ENCODE assay signal across 8 cellular contexts in genomic region chr16:46688657-46689491, GRCh38. TPM values are rescaled to one million over a fixed set of nuclear protein-coding genes. Genes with fewer than 3 reads are reported as not detected.
DNase-seq lines count a peak whose midpoint lies in the region; ATAC-seq and TF ChIP-seq lines count a peak whose summit lies in the region.

Gene VPS35, minus strand, starts transcription at chr16:46689178. Its CDS starts 45 bp downstream, at chr16:46689133.

- no peaks in the 10 kb centered on the region for H3K27me3 ChIP-seq in GM23248 (replicated peaks; ENCODE audit: insufficient read depth)
- no peaks in the 10 kb centered on the region for H3K27me3 ChIP-seq in fibroblast of lung (ENCODE audit: control insufficient read depth, insufficient read depth, low read length)

- TF ChIP-seq CTCF in fibroblast of lung (conservative IDR thresholded peaks at IDR 0.05 in 1 of 2, IDR thresholded peaks at IDR 0.05 in 1 of 2; ENCODE audit: low read depth in 1 of 2, low read length in 2 of 2), result no peak

- peak within 1 kb of the TSS; percentile 92 for H3K4me2 ChIP-seq in GM23248 (ENCODE audit: unreplicated experiment)
- H3K4me2 ChIP-seq in fibroblast of lung (ENCODE audit: extremely low read depth, insufficient read depth, low read length), result peak within 1 kb of the TSS; percentile 98

- H3K36me3 Mint-ChIP-seq in activated T-helper 1 cell treated with anti-CD3 and anti-CD28 coated beads, Interleukin-12 subunit alpha, Interleukin-12 subunit beta, Interleukin-2, Interleukin-4 antibody, amounts not matched to agents 30 ng/mL and 10 ng/mL and 1 ng/mL, durations not matched to agents 14 hours and 24 hours and 36 hours (ENCODE audit: low read depth), result peaks cover 9% of the 10 kb centered on the region
- H3K36me3 Mint-ChIP-seq in naive thymus-derived CD8-positive, alpha-beta T cell, result no peaks in the 10 kb centered on the region

- H3K27ac Mint-ChIP-seq in activated T-helper 1 cell treated with anti-CD3 and anti-CD28 coated beads, Interleukin-12 subunit alpha, Interleukin-12 subunit beta, Interleukin-2, Interleukin-4 antibody, amounts not matched to agents 30 ng/mL and 10 ng/mL and 1 ng/mL, durations not matched to agents 14 hours and 24 hours and 36 hours, result no peak within 1 kb of the TSS
- H3K27ac Mint-ChIP-seq in naive thymus-derived CD8-positive, alpha-beta T cell, result no peak within 1 kb of the TSS

- intact Hi-C loops in activated T-helper 1 cell treated with anti-CD3 and anti-CD28 coated beads, Interleukin-12 subunit alpha, Interleukin-12 subunit beta, Interleukin-2, Interleukin-4 antibody, amounts not matched to agents 30 ng/mL and 10 ng/mL and 1 ng/mL, durations not matched to agents 14 hours and 24 hours and 36 hours (cut with micrococcal nuclease), result loop anchor here (1.0 to 10.0 kb wide), 14 partner anchors 16 to 1920 kb away; partner anchors contain the start of genes ABCC12, C16orf87, DNAJA2 and GPT2

- H3K4me3 Mint-ChIP-seq in activated T-helper 1 cell treated with anti-CD3 and anti-CD28 coated beads, Interleukin-12 subunit alpha, Interleukin-12 subunit beta, Interleukin-2, Interleukin-4 antibody, amounts not matched to agents 30 ng/mL and 10 ng/mL and 1 ng/mL, durations not matched to agents 14 hours and 24 hours and 36 hours, result no peak within 1 kb of the TSS
- no peak within 1 kb of the TSS for H3K4me3 Mint-ChIP-seq in naive thymus-derived CD8-positive, alpha-beta T cell

- H3K9me3 Mint-ChIP-seq in activated T-helper 1 cell treated with anti-CD3 and anti-CD28 coated beads, Interleukin-12 subunit alpha, Interleukin-12 subunit beta, Interleukin-2, Interleukin-4 antibody, amounts not matched to agents 30 ng/mL and 10 ng/mL and 1 ng/mL, durations not matched to agents 14 hours and 24 hours and 36 hours, result no peaks in the 10 kb centered on the region
- no peaks in the 10 kb centered on the region for H3K9me3 Mint-ChIP-seq in naive thymus-derived CD8-positive, alpha-beta T cell

- POLR2A ChIA-PET in naive thymus-derived CD8-positive, alpha-beta T cell (lab: Charles Lee), result interaction anchor here (2.0 kb wide), 1 partner anchor 284 kb away, joined by 7 read pairs; the partner anchor contains the start of gene DNAJA2

- H3K9ac ChIP-seq in GM23248 (peak within 1 kb of the TSS; percentile 86), fibroblast of lung (ENCODE audit: insufficient read depth, low read length) (peak within 1 kb of the TSS; percentile 98)

- peak within 1 kb of the TSS; percentile 94 for H3K4me3 ChIP-seq in GM23248
- peak within 1 kb of the TSS; percentile 77 to 98 (median 94) for H3K4me3 ChIP-seq in fibroblast of lung (replicated peaks in 1 of 4; ENCODE audit: control extremely low read depth in 1 of 4, insufficient read depth in 1 of 4, low read depth in 3 of 4, low read length in 4 of 4)

- DNase-seq in Daoy (ENCODE audit: low read depth) (peak; percentile 97), GM23248 (peak; percentile 100), Kasumi-1 (lab: John Stamatoyannopoulos, UW) (peak; percentile 97 to 98), RKO (ENCODE audit: low spot score) (peak; percentile 99), fibroblast of lung (ENCODE audit: low read depth in 2 of 2) (peak; percentile 98 to 99)
- DNase-seq in activated T-helper 1 cell treated with anti-CD3 and anti-CD28 coated beads, Interleukin-12 subunit alpha, Interleukin-12 subunit beta, Interleukin-2, Interleukin-4 antibody, amounts not matched to agents 30 ng/mL and 10 ng/mL and 1 ng/mL, durations not matched to agents 14 hours and 24 hours and 36 hours (ENCODE audit: low spot score), result peak; percentile 100
- DNase-seq in naive thymus-derived CD8-positive, alpha-beta T cell, result peak; percentile 98 to 100 (median 99)
- peak; percentile 99 to 100 (median 100) for DNase-seq in stimulated activated naive CD4-positive, alpha-beta T cell (lab: John Stamatoyannopoulos, UW)

- in situ Hi-C loops in GM23248 (cut with MboI), result no loop called here

- peaks cover 32% of the 10 kb centered on the region for H3K4me1 Mint-ChIP-seq in activated T-helper 1 cell treated with anti-CD3 and anti-CD28 coated beads, Interleukin-12 subunit alpha, Interleukin-12 subunit beta, Interleukin-2, Interleukin-4 antibody, amounts not matched to agents 30 ng/mL and 10 ng/mL and 1 ng/mL, durations not matched to agents 14 hours and 24 hours and 36 hours (ENCODE audit: low read depth)
- peaks cover 19 to 52% (median 41%) of the 10 kb centered on the region in 4 donors for H3K4me1 Mint-ChIP-seq in naive thymus-derived CD8-positive, alpha-beta T cell

- peak within 1 kb of the TSS; percentile 95 for H2AFZ ChIP-seq in GM23248
- H2AFZ ChIP-seq in fibroblast of lung (ENCODE audit: low read length), result peak within 1 kb of the TSS; percentile 100

- ATAC-seq in naive thymus-derived CD8-positive, alpha-beta T cell, result peak; percentile 89 to 90

- H3K9me3 ChIP-seq in GM23248 (ENCODE audit: low read depth) (no peaks in the 10 kb centered on the region), fibroblast of lung (ENCODE audit: control insufficient read depth, insufficient read depth, low read depth, low read length) (no peaks in the 10 kb centered on the region)

- peaks cover 27% of the 10 kb centered on the region; the same call in 1 of the 2 replicates for H4K20me1 ChIP-seq in GM23248 (ENCODE audit: insufficient read depth)
- H4K20me1 ChIP-seq in fibroblast of lung (ENCODE audit: control insufficient read depth, extremely low read depth, insufficient read depth, low read length), result peaks cover 1% of the 10 kb centered on the region

- H3K27me3 Mint-ChIP-seq in activated T-helper 1 cell treated with anti-CD3 and anti-CD28 coated beads, Interleukin-12 subunit alpha, Interleukin-12 subunit beta, Interleukin-2, Interleukin-4 antibody, amounts not matched to agents 30 ng/mL and 10 ng/mL and 1 ng/mL, durations not matched to agents 14 hours and 24 hours and 36 hours (ENCODE audit: insufficient read depth), result no peaks in the 10 kb centered on the region
- no peaks in the 10 kb centered on the region for H3K27me3 Mint-ChIP-seq in naive thymus-derived CD8-positive, alpha-beta T cell

- H3K4me1 ChIP-seq in GM23248 (ENCODE audit: insufficient read depth), result peaks cover 29% of the 10 kb centered on the region
- no peaks in the 10 kb centered on the region for H3K4me1 ChIP-seq in fibroblast of lung (ENCODE audit: control insufficient read depth, extremely low read depth, insufficient read depth, low read length)

- H3K79me2 ChIP-seq in GM23248 (ENCODE audit: insufficient read depth) (peaks cover 80% of the 10 kb centered on the region), fibroblast of lung (ENCODE audit: control insufficient read depth, insufficient read depth, low read length) (peaks cover 67% of the 10 kb centered on the region)

- H3F3A ChIP-seq in GM23248 (ENCODE audit: insufficient read depth), result peaks cover 18% of the 10 kb centered on the region

- no peaks in the 10 kb centered on the region for H3K9me2 ChIP-seq in GM23248 (ENCODE audit: insufficient read depth)

- 0 to 1% methylated on average over 33 to 58 of the region's 60 CpGs for WGBS in GM23248 (ENCODE audit: low coverage in 1 of 2, low lambda C conversion rate in 2 of 2, missing lambda C conversion rate in 2 of 2), 2 experiments

- H3K27ac ChIP-seq in GM23248, result peak within 1 kb of the TSS; percentile 91
- peak within 1 kb of the TSS; percentile 99 for H3K27ac ChIP-seq in fibroblast of lung (ENCODE audit: insufficient read depth, low read length)

- H3K36me3 ChIP-seq in GM23248 (ENCODE audit: low read depth) (no peaks in the 10 kb centered on the region), fibroblast of lung (ENCODE audit: control insufficient read depth, insufficient read depth, low read length) (no peaks in the 10 kb centered on the region)

RNA-seq across cellular contexts. Expression of gene VPS35, which starts in this region (rescaled TPM):
- total RNA-seq in Daoy (2014; rRNA removed; shearing (Covaris generic)), result 84.9 and 95.3 TPM in 2 replicates
- 182 and 213 TPM in 2 replicates for total RNA-seq in GM23248 (2014; rRNA removed; shearing (Covaris generic))
- polyA plus RNA-seq in GM23248 (2016; fragmentation: Nextera tagmentation; extraction: Ambion mirVana), result 86.8 and 91.1 TPM in 2 replicates
- total RNA-seq in activated T-helper 1 cell treated with anti-CD3 and anti-CD28 coated beads, Interleukin-12 subunit alpha, Interleukin-12 subunit beta, Interleukin-2, Interleukin-4 antibody, amounts not matched to agents 30 ng/mL and 10 ng/mL and 1 ng/mL, durations not matched to agents 14 hours and 24 hours and 36 hours, result 81.0 and 87.0 TPM in 2 replicates
- 92.3 and 93.5 TPM in 2 replicates for total RNA-seq in fibroblast of lung
- polyA plus RNA-seq in fibroblast of lung, result 69.1 and 77.2 TPM in 2 replicates
- polyA plus RNA-seq in fibroblast of lung (2012), result 74.3 and 74.7 TPM in 2 replicates
- 9.0 and 18.1 TPM in 2 replicates for polyA minus RNA-seq in fibroblast of lung (ENCODE audit: low replicate concordance)
- total RNA-seq in naive thymus-derived CD8-positive, alpha-beta T cell, result 100 to 1,000 TPM in 1 of 2 experiments, 10 to 100 TPM in 1; 98.3 to 104 TPM
- polyA plus RNA-seq in naive thymus-derived CD8-positive, alpha-beta T cell, result 10 to 100 TPM; 66.5 to 67.7 (median 67.1) TPM

Comparison
In these comparisons a context has a peak if more than half of its experiments do, and no peak if none do; other contexts are left out.
1. Peak in every context shown above with its lines: DNase-seq, ATAC-seq, H3K4me3 ChIP-seq and H3K27ac ChIP-seq.